ENCODE assay signal across 11 cellular contexts in the genomic region with DNA sequence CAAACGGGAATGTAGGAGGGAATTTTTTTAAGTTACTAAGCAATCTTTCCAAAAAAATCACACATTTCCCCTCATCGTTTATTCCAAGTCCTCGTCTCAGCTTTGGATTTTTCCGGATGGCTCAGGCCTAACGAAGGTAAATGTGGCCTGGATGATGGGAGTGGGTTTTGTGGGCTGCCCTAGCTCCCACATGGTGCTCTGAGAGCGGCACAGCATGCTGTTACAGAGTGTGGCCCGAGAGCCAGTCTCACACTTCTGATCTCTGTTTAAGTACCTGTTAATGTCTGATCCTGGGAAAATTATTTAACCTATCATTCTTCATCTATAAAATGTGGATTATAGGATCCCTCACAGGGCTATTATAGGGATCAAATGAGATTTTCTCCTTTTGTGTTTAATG. TPM values are rescaled to one million over a fixed set of nuclear protein-coding genes. Genes with fewer than 3 reads are reported as not detected.
"Had no signal": no experiment of that assay in that cellular context is flagged by ENCODE, and none has a peak within 500 bp of the region (broad histone marks: within the 10 kb centered on the region; RNA-seq: fewer than 3 reads in every experiment).

No MANE protein-coding gene starts in this region.

- DNase-seq: H9, HFFc6, IMR-90, KG1 had no signal

- ATAC-seq: GM23338, HCT116, K562 had no signal

- FAIRE-seq: H1, H54, HTR-8/SVneo, K562 had no signal

- H2AFZ ChIP-seq: GM23338 had no signal

- H3K4me3 ChIP-seq: GM23338, K562 had no signal

- H3K4me2 ChIP-seq: GM23338 had no signal

RNA-seq across cellular contexts. Expression of a gene that starts 38.2 kb away (rescaled TPM):
- total RNA-seq: GM23338, H1, H9, HFFc6, HT-29, IMR-90, K562 had no signal
- polyA plus RNA-seq: GM23338, IMR-90, K562 had no signal

RNA-seq across cellular contexts. Expression of a gene that starts 51.0 kb away (rescaled TPM):
- total RNA-seq: H1, HFFc6, HT-29, IMR-90 had no signal
- polyA plus RNA-seq: IMR-90 had no signal
